Comparison of ENCODE assay signal across 20 cellular contexts in the genomic region with DNA sequence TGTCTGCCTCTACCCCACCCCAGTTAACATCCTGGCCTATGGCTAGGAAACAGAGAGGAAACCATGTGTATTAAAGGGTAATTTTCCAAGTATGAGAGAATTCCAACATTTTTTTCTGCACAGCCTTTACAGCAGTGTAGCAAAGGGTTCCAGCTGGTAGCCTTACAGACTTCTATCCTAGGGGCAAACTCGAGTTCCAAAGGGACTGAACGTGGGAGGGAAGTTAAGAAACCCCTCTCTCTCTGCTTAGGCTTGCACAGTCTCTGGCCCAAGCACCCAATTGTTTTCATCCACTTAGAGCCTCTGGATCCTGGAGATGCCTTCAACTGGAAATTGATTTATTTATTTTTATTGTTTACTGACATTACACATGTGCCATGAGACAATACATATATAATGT.
DNase-seq lines count a peak whose midpoint lies in the region; ATAC-seq and TF ChIP-seq lines count a peak whose summit lies in the region.
"Had no signal": no experiment of that assay in that cellular context is flagged by ENCODE, and none has a peak within 500 bp of the region (broad histone marks: within the 10 kb centered on the region; RNA-seq: fewer than 3 reads in every experiment).

No MANE protein-coding gene starts in this region.

- ATAC-seq in body of pancreas (peak; percentile 8), thoracic aorta (ENCODE audit: insufficient number of reproducible peaks, low FRiP score, low read depth) (no peak), GM18519 (IDR thresholded peaks at IDR 0.05; ENCODE audit: low FRiP score, unreplicated experiment) (no peak)
- ATAC-seq: PC-3 had no signal

- peak overlapping the region; percentile 21 to 60 (median 46) for H3K27ac ChIP-seq in body of pancreas
- H3K27ac ChIP-seq in left ventricle myocardium inferior (replicated peaks) = peak overlapping the region; percentile 83
- H3K27ac ChIP-seq in muscle layer of duodenum (ENCODE audit: low read length) = peak overlapping the region; percentile 62
- H3K27ac ChIP-seq in thoracic aorta = peak overlapping the region; percentile 65 to 81
- H3K27ac ChIP-seq in adrenal gland = peak overlapping the region in 1 of 5 donors; percentile 15
- H3K27ac ChIP-seq: HL-60 had no signal

- H3K4me1 ChIP-seq in body of pancreas (peaks cover 64% of the 10 kb centered on the region), left ventricle myocardium inferior (peaks cover 78% of the 10 kb centered on the region), muscle layer of duodenum (ENCODE audit: control insufficient read depth in 1 of 2, insufficient read depth in 2 of 2, low read length in 2 of 2) (peaks cover 18 to 31% of the 10 kb centered on the region in 2 donors), thoracic aorta (ENCODE audit: control insufficient read depth in 1 of 2, low read depth in 2 of 2) (peaks cover 38 to 50% of the 10 kb centered on the region in 2 donors), adrenal gland (replicated peaks in 1 of 2) (peaks cover 0 to 13% of the 10 kb centered on the region in 2 donors)
- H3K4me1 ChIP-seq: BE2C had no signal

- H3K36me3 ChIP-seq in body of pancreas (replicated peaks in 1 of 2; ENCODE audit: insufficient read depth in 1 of 2, low read depth in 2 of 2) (no peaks in the 10 kb centered on the region), left ventricle myocardium inferior (no peaks in the 10 kb centered on the region), muscle layer of duodenum (ENCODE audit: control insufficient read depth in 1 of 2, insufficient read depth in 2 of 2, low read length in 2 of 2) (no peaks in the 10 kb centered on the region), thoracic aorta (no peaks in the 10 kb centered on the region), adrenal gland (replicated peaks in 1 of 2) (no peaks in the 10 kb centered on the region)
- H3K36me3 ChIP-seq: BE2C had no signal

- no peak for TF ChIP-seq POLR2A in body of pancreas (IDR thresholded peaks at IDR 0.05)
- TF ChIP-seq POLR2A in adrenal gland (IDR thresholded peaks at IDR 0.05) = no peak

- TF ChIP-seq CTCF in body of pancreas (IDR thresholded peaks at IDR 0.05) (no peak), left ventricle myocardium inferior (IDR thresholded peaks at IDR 0.05; ENCODE audit: borderline replicate concordance) (no peak), thoracic aorta (IDR thresholded peaks at IDR 0.05) (no peak), adrenal gland (IDR thresholded peaks at IDR 0.05) (no peak)

- no peak for DNase-seq in body of pancreas
- DNase-seq in left ventricle myocardium inferior = no peak
- no peak for DNase-seq in thoracic aorta (ENCODE audit: low spot score)
- no peak for DNase-seq in islet precursor cell
- DNase-seq in adrenal gland = no peak
- DNase-seq in RPMI8226 = no peak
- DNase-seq: activated CD4-positive, alpha-beta memory T cell treated with anti-CD3 and anti-CD28 coated beads for 36 hours; BE2C; Calu3; endodermal cell; KBM-7; midbrain; NCI-H1048; NCI-H2081; NCI-H526 treated with DMSO at 0.1 percent for 48 hours; PC-3; stimulated activated naive CD4-positive, alpha-beta T cell had no signal

- H3K9me3 ChIP-seq in body of pancreas (no peaks in the 10 kb centered on the region), left ventricle myocardium inferior (replicated peaks) (no peaks in the 10 kb centered on the region), muscle layer of duodenum (ENCODE audit: control insufficient read depth in 1 of 2, low read length in 2 of 2) (no peaks in the 10 kb centered on the region), thoracic aorta (no peaks in the 10 kb centered on the region), adrenal gland (replicated peaks in 1 of 3) (no peaks in the 10 kb centered on the region)
- H3K9me3 ChIP-seq: BE2C had no signal

- H3K4me3 ChIP-seq in body of pancreas (no peak overlapping the region), left ventricle myocardium inferior (no peak overlapping the region), muscle layer of duodenum (ENCODE audit: low read depth in 1 of 2, low read length in 2 of 2) (no peak overlapping the region), thoracic aorta (no peak overlapping the region), adrenal gland (no peak overlapping the region)

- H3K27me3 ChIP-seq in body of pancreas (no peaks in the 10 kb centered on the region), left ventricle myocardium inferior (ENCODE audit: low read depth) (no peaks in the 10 kb centered on the region), muscle layer of duodenum (ENCODE audit: low read depth, low read length) (no peaks in the 10 kb centered on the region), thoracic aorta (replicated peaks; ENCODE audit: insufficient read depth) (no peaks in the 10 kb centered on the region), adrenal gland (no peaks in the 10 kb centered on the region)
- H3K27me3 ChIP-seq: BE2C had no signal

- WGBS in body of pancreas, 2 donors = 46 to 69% methylated on average over 2 of the region's 2 CpGs
- 53 to 68% (median 55%) methylated on average over 2 of the region's 2 CpGs for WGBS in adrenal gland, 4 donors

- intact Hi-C loops in body of pancreas (cut with DNase I) (no loop called here), left ventricle myocardium inferior (cut with micrococcal nuclease) (no loop called here), adrenal gland (cut with DNase I) (no loop called here)
